ENCODE assay signal across 1 cellular context in the genomic region with DNA sequence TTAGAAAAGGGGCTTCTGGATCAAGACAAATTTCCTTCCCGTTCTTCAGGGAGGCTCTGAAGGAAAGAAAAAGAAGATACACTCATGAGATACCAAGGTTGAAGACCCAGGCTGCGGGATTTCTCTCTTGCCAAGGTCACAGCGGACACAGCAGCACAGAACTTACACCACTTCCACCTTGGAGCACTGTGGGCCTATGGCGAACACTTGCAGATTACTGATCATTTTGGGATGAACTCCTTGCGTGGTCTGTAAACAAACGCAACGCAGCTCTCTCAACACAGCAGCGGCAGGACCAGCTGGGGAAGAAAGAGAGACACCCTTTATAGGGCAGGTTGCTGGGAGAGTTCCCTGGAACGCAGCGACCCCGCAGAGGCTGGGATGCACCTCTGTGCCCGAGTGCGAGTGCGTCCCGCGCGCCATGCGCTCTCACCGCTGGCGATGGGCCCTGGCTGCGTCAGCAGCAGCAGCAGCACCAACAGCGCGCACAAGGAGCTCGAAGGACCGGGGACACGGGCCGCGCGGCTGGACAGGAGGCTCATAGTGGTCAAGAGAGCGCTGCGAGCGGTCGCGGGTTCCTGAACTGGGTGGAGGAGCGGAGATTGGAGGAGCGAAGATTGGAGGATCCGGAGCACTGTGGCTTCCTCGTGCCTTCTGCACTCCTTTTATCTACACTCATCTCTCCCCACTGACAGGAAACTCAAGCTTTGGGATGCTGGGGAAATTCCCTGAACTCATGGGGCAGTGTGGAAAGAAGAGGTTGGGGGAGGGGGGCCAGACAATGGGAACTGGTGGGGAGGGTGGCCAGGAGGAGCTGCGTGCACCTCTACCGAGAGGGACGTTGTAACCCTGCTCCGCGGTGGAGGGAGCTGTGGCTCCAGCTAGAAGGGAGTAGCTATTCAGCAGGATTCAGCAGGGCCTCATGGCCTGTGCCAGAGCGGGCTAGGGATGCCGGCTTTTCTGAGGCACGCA.
TF ChIP-seq lines count a peak whose summit lies in the region.

A gene (minus strand): TSS at position 638 of the 972 bp plus-strand sequence. CDS start 96 bp downstream, at position 542.

TF ChIP-seq in WTC11, 78 proteins besides CTCF, POLR2A, EP300 and RAD21 (continued from another document):
- TF ChIP-seq, protein P1, sequence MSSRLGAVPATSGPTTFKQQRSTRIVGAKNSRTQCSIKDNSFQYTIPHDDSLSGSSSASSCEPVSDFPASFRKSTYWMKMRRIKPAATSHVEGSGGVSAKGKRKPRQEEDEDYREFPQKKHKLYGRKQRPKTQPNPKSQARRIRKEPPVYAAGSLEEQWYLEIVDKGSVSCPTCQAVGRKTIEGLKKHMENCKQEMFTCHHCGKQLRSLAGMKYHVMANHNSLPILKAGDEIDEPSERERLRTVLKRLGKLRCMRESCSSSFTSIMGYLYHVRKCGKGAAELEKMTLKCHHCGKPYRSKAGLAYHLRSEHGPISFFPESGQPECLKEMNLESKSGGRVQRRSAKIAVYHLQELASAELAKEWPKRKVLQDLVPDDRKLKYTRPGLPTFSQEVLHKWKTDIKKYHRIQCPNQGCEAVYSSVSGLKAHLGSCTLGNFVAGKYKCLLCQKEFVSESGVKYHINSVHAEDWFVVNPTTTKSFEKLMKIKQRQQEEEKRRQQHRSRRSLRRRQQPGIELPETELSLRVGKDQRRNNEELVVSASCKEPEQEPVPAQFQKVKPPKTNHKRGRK (CRISPR knock-in tag; IDR thresholded peaks at IDR 0.05; ENCODE audit: borderline replicate concordance): no peak
- TF ChIP-seq, protein P2, sequence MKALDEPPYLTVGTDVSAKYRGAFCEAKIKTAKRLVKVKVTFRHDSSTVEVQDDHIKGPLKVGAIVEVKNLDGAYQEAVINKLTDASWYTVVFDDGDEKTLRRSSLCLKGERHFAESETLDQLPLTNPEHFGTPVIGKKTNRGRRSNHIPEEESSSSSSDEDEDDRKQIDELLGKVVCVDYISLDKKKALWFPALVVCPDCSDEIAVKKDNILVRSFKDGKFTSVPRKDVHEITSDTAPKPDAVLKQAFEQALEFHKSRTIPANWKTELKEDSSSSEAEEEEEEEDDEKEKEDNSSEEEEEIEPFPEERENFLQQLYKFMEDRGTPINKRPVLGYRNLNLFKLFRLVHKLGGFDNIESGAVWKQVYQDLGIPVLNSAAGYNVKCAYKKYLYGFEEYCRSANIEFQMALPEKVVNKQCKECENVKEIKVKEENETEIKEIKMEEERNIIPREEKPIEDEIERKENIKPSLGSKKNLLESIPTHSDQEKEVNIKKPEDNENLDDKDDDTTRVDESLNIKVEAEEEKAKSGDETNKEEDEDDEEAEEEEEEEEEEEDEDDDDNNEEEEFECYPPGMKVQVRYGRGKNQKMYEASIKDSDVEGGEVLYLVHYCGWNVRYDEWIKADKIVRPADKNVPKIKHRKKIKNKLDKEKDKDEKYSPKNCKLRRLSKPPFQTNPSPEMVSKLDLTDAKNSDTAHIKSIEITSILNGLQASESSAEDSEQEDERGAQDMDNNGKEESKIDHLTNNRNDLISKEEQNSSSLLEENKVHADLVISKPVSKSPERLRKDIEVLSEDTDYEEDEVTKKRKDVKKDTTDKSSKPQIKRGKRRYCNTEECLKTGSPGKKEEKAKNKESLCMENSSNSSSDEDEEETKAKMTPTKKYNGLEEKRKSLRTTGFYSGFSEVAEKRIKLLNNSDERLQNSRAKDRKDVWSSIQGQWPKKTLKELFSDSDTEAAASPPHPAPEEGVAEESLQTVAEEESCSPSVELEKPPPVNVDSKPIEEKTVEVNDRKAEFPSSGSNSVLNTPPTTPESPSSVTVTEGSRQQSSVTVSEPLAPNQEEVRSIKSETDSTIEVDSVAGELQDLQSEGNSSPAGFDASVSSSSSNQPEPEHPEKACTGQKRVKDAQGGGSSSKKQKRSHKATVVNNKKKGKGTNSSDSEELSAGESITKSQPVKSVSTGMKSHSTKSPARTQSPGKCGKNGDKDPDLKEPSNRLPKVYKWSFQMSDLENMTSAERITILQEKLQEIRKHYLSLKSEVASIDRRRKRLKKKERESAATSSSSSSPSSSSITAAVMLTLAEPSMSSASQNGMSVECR (CRISPR knock-in tag; IDR thresholded peaks at IDR 0.05; ENCODE audit: borderline replicate concordance): peak; percentile 74; the same call in 1 of the 2 replicates
- TF ChIP-seq, protein P3, sequence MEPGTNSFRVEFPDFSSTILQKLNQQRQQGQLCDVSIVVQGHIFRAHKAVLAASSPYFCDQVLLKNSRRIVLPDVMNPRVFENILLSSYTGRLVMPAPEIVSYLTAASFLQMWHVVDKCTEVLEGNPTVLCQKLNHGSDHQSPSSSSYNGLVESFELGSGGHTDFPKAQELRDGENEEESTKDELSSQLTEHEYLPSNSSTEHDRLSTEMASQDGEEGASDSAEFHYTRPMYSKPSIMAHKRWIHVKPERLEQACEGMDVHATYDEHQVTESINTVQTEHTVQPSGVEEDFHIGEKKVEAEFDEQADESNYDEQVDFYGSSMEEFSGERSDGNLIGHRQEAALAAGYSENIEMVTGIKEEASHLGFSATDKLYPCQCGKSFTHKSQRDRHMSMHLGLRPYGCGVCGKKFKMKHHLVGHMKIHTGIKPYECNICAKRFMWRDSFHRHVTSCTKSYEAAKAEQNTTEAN (CRISPR knock-in tag; IDR thresholded peaks at IDR 0.05): 0 out of 2 replicates have a peak, but pooled peaks have one; percentile 58
- TF ChIP-seq ZNF671 (CRISPR knock-in tag; IDR thresholded peaks at IDR 0.05): no peak
- TF ChIP-seq CREB1 (CRISPR knock-in tag; IDR thresholded peaks at IDR 0.05): no peak
- TF ChIP-seq ZNF232 (CRISPR knock-in tag; IDR thresholded peaks at IDR 0.05): peak; percentile 61; the same call in 1 of the 2 replicates
- TF ChIP-seq ZNF121 (CRISPR knock-in tag; IDR thresholded peaks at IDR 0.05): peak; percentile 81; the same call in 1 of the 2 replicates
- no peak for TF ChIP-seq TCF7 (CRISPR knock-in tag; IDR thresholded peaks at IDR 0.05; ENCODE audit: low read depth)
- TF ChIP-seq, protein P4, sequence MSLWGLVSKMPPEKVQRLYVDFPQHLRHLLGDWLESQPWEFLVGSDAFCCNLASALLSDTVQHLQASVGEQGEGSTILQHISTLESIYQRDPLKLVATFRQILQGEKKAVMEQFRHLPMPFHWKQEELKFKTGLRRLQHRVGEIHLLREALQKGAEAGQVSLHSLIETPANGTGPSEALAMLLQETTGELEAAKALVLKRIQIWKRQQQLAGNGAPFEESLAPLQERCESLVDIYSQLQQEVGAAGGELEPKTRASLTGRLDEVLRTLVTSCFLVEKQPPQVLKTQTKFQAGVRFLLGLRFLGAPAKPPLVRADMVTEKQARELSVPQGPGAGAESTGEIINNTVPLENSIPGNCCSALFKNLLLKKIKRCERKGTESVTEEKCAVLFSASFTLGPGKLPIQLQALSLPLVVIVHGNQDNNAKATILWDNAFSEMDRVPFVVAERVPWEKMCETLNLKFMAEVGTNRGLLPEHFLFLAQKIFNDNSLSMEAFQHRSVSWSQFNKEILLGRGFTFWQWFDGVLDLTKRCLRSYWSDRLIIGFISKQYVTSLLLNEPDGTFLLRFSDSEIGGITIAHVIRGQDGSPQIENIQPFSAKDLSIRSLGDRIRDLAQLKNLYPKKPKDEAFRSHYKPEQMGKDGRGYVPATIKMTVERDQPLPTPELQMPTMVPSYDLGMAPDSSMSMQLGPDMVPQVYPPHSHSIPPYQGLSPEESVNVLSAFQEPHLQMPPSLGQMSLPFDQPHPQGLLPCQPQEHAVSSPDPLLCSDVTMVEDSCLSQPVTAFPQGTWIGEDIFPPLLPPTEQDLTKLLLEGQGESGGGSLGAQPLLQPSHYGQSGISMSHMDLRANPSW (CRISPR knock-in tag; conservative IDR thresholded peaks at IDR 0.05; ENCODE audit: low read depth): 0 out of 2 replicates have a peak, but pooled peaks have one; percentile 29
- no peak for TF ChIP-seq ELF4 (CRISPR knock-in tag; IDR thresholded peaks at IDR 0.05; ENCODE audit: low read depth)
- TF ChIP-seq, protein P5, sequence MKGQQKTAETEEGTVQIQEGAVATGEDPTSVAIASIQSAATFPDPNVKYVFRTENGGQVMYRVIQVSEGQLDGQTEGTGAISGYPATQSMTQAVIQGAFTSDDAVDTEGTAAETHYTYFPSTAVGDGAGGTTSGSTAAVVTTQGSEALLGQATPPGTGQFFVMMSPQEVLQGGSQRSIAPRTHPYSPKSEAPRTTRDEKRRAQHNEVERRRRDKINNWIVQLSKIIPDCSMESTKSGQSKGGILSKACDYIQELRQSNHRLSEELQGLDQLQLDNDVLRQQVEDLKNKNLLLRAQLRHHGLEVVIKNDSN (CRISPR knock-in tag; IDR thresholded peaks at IDR 0.05): peak; percentile 52; the same call in 1 of the 2 replicates
- TF ChIP-seq GABPB1 (CRISPR knock-in tag; IDR thresholded peaks at IDR 0.05): no peak
- peak; percentile 86; the same call in 1 of the 2 replicates for TF ChIP-seq KAT7 (CRISPR knock-in tag; IDR thresholded peaks at IDR 0.05; ENCODE audit: borderline replicate concordance)
- TF ChIP-seq SP1 (CRISPR knock-in tag; conservative IDR thresholded peaks at IDR 0.05): 0 out of 2 replicates have a peak, but pooled peaks have one; percentile 28
- TF ChIP-seq MYBL2 (CRISPR knock-in tag; IDR thresholded peaks at IDR 0.05): peak; percentile 29; the same call in 1 of the 2 replicates
- peak; percentile 74 for TF ChIP-seq ESRRA (CRISPR knock-in tag; IDR thresholded peaks at IDR 0.05; ENCODE audit: borderline replicate concordance)
- TF ChIP-seq TEAD1 (CRISPR knock-in tag; IDR thresholded peaks at IDR 0.05): peak; percentile 66; the same call in 1 of the 2 replicates
- 0 out of 2 replicates have a peak, but pooled peaks have one; percentile 67 for TF ChIP-seq NR1H2 (CRISPR knock-in tag; IDR thresholded peaks at IDR 0.05)
- TF ChIP-seq ZNF138 (CRISPR knock-in tag; conservative IDR thresholded peaks at IDR 0.05): 0 out of 2 replicates have a peak, but pooled peaks have one; percentile 29
- peak; percentile 50; the same call in 1 of the 2 replicates for TF ChIP-seq SMAD3 (CRISPR knock-in tag; IDR thresholded peaks at IDR 0.05; ENCODE audit: borderline replicate concordance)
TF ChIP-seq in WTC11: peak in this region for 28.
